In genomic region chr9:116237456-116237855, GRCh38 we compare ENCODE assay signal across 20 cellular contexts.
A peak's percentile ranks its signal among the peaks of the same experiment; 100 is the strongest.
DNase-seq lines count a peak whose midpoint lies in the region; ATAC-seq, FAIRE-seq and TF ChIP-seq lines count a peak whose summit lies in the region.
"Had no signal": no experiment of that assay in that cellular context is flagged by ENCODE, and none has a peak within 500 bp of the region (broad histone marks: within the 10 kb centered on the region; RNA-seq: fewer than 3 reads in every experiment).

No MANE protein-coding gene starts in this region.

- no peaks in the 10 kb centered on the region for H3K9me3 ChIP-seq in mammary epithelial cell (replicated peaks; ENCODE audit: insufficient read depth, low read length)
- H3K9me3 ChIP-seq in astrocyte (ENCODE audit: insufficient read depth, low read depth, low read length): no peaks in the 10 kb centered on the region
- no peaks in the 10 kb centered on the region for H3K9me3 ChIP-seq in smooth muscle cell (replicated peaks; ENCODE audit: low read depth)
- no peaks in the 10 kb centered on the region for H3K9me3 ChIP-seq in lower lobe of right lung
- H3K9me3 ChIP-seq: BE2C had no signal

- H3F3A ChIP-seq in smooth muscle cell (ENCODE audit: low read depth): peaks cover 31% of the 10 kb centered on the region

- POLR2A ChIA-PET in MCF 10A (lab: Yijun Ruan, JAX): interaction anchor here (0.6 kb wide), 1 partner anchor 35 kb away, joined by 3 read pairs; no protein-coding TSS in a partner anchor

- no peaks in the 10 kb centered on the region for H3K27me3 Mint-ChIP-seq in MCF 10A (ENCODE audit: insufficient read depth, unreplicated experiment)
- H3K27me3 Mint-ChIP-seq in astrocyte (ENCODE audit: low read depth, unreplicated experiment): no peaks in the 10 kb centered on the region

- H3K27ac ChIP-seq in mammary epithelial cell (ENCODE audit: insufficient read depth, low read depth, low read length) (no peak overlapping the region), astrocyte (ENCODE audit: low read depth, low read length) (peak overlapping the region; percentile 83), smooth muscle cell (ENCODE audit: low read depth) (peak overlapping the region; percentile 72), lower lobe of right lung (no peak overlapping the region), coronary artery (no peak overlapping the region)
- H3K27ac ChIP-seq: PC-9, RWPE1 had no signal

- TF ChIP-seq CTCF in MCF 10A (IDR thresholded peaks at IDR 0.05; ENCODE audit: unreplicated experiment): no peak
- TF ChIP-seq CTCF in mammary epithelial cell (conservative IDR thresholded peaks at IDR 0.05 in 1 of 2, IDR thresholded peaks at IDR 0.05 in 1 of 2; ENCODE audit: extremely low read depth in 1 of 2, insufficient read depth in 1 of 2, low read depth in 1 of 2, low read length in 2 of 2): no peak
- TF ChIP-seq CTCF in astrocyte (IDR thresholded peaks at IDR 0.05; ENCODE audit: insufficient read depth, low read depth, low read length): no peak
- TF ChIP-seq CTCF in smooth muscle cell (IDR thresholded peaks at IDR 0.05; ENCODE audit: borderline replicate concordance, insufficient read depth, poor library complexity, severe bottlenecking): no peak
- no peak for TF ChIP-seq CTCF in lower lobe of right lung (IDR thresholded peaks at IDR 0.05)
- TF ChIP-seq CTCF in coronary artery (IDR thresholded peaks at IDR 0.05): no peak

- in situ Hi-C loops in mammary epithelial cell (cut with MboI; ENCODE audit: low sequenced_read_pairs in 2 of 2): no loop called here

- intact Hi-C loops in MCF 10A (cut with micrococcal nuclease): no loop called here
- intact Hi-C loops in mammary epithelial cell (cut with micrococcal nuclease): no loop called here
- intact Hi-C loops in lower lobe of right lung (cut with DNase I): no loop called here

- BruUV-seq in MCF 10A (replicated peaks; lab: Mats Ljungman, UMichigan) (no TSS peak), mammary epithelial cell (replicated peaks; lab: Mats Ljungman, UMichigan) (no TSS peak)

- H3K9me3 Mint-ChIP-seq in MCF 10A (ENCODE audit: unreplicated experiment) (no peaks in the 10 kb centered on the region), astrocyte (ENCODE audit: unreplicated experiment) (no peaks in the 10 kb centered on the region)

- no peak overlapping the region for H3K4me3 Mint-ChIP-seq in MCF 10A (ENCODE audit: unreplicated experiment)
- H3K4me3 Mint-ChIP-seq in astrocyte (ENCODE audit: unreplicated experiment): no peak overlapping the region

- H2AFZ ChIP-seq in mammary epithelial cell (ENCODE audit: low read depth, low read length) (no peak overlapping the region), astrocyte (ENCODE audit: low read depth, low read length) (no peak overlapping the region), smooth muscle cell (ENCODE audit: low read depth) (no peak overlapping the region)
- H2AFZ ChIP-seq: PC-9 had no signal

- CTCF ChIA-PET in MCF 10A (lab: Yijun Ruan, JAX) (interaction anchor here (0.6 to 1.4 kb wide), 2 partner anchors 11 to 211 kb away, joined by 3 to 5 read pairs; no protein-coding TSS in a partner anchor), mammary epithelial cell (lab: Charles Lee; ENCODE audit: low non-redundant PET) (no interaction called here)

- 76% methylated on average over 3 of the region's 4 CpGs for WGBS in mammary epithelial cell (ENCODE audit: low coverage, missing lambda C conversion rate)
- WGBS in smooth muscle cell (ENCODE audit: low lambda C conversion rate): 90% methylated on average over 4 of the region's 4 CpGs

- H4K20me1 ChIP-seq in mammary epithelial cell (ENCODE audit: insufficient read depth, low read length) (no peaks in the 10 kb centered on the region), astrocyte (ENCODE audit: insufficient read depth, low read length) (no peaks in the 10 kb centered on the region), smooth muscle cell (ENCODE audit: low read depth) (peaks cover 6% of the 10 kb centered on the region)

- peaks cover 52% of the 10 kb centered on the region for H3K4me1 Mint-ChIP-seq in MCF 10A (ENCODE audit: insufficient read depth, unreplicated experiment)
- peaks cover 86% of the 10 kb centered on the region for H3K4me1 Mint-ChIP-seq in astrocyte (ENCODE audit: low read depth, unreplicated experiment)

- H3K27ac Mint-ChIP-seq in MCF 10A (ENCODE audit: low read depth, unreplicated experiment) (peak overlapping the region; percentile 68), astrocyte (ENCODE audit: unreplicated experiment) (peak overlapping the region; percentile 66)

- no peaks in the 10 kb centered on the region for H3K79me2 ChIP-seq in mammary epithelial cell (ENCODE audit: insufficient read depth, low read length)
- H3K79me2 ChIP-seq in astrocyte (ENCODE audit: insufficient read depth, low read length): no peaks in the 10 kb centered on the region
- H3K79me2 ChIP-seq in smooth muscle cell (ENCODE audit: low read depth): no peaks in the 10 kb centered on the region

- FAIRE-seq in astrocyte (lab: Jason Lieb, UNC): no peak
- FAIRE-seq: D721Med had no signal

- H3K4me1 ChIP-seq in mammary epithelial cell (ENCODE audit: insufficient read depth, low read length) (no peaks in the 10 kb centered on the region), astrocyte (ENCODE audit: insufficient read depth, low read length) (peaks cover 38% of the 10 kb centered on the region), smooth muscle cell (ENCODE audit: low read depth) (peaks cover 5% of the 10 kb centered on the region), lower lobe of right lung (peaks cover 4% of the 10 kb centered on the region)
- H3K4me1 ChIP-seq: BE2C had no signal

- H3K4me2 ChIP-seq in mammary epithelial cell (ENCODE audit: insufficient read depth, low read depth, low read length) (no peak overlapping the region), astrocyte (ENCODE audit: low read length) (no peak overlapping the region), smooth muscle cell (no peak overlapping the region)
- H3K4me2 ChIP-seq: PC-9 had no signal

- H3K4me3 ChIP-seq in mammary epithelial cell (replicated peaks in 1 of 3; ENCODE audit: insufficient read depth in 1 of 3, low read depth in 2 of 3, low read length in 3 of 3): no peak overlapping the region
- no peak overlapping the region for H3K4me3 ChIP-seq in astrocyte (ENCODE audit: insufficient read depth, low read depth, low read length)
- no peak overlapping the region for H3K4me3 ChIP-seq in smooth muscle cell
- no peak overlapping the region for H3K4me3 ChIP-seq in lower lobe of right lung
- no peak overlapping the region for H3K4me3 ChIP-seq in coronary artery
- H3K4me3 ChIP-seq: PC-9 had no signal

- H3K36me3 Mint-ChIP-seq in MCF 10A (ENCODE audit: insufficient read depth, unreplicated experiment) (peaks cover 16% of the 10 kb centered on the region), astrocyte (ENCODE audit: low read depth, unreplicated experiment) (peaks cover 28% of the 10 kb centered on the region)

- DNase-seq in MCF 10A (ENCODE audit: unreplicated experiment) (peak; percentile 27), mammary epithelial cell (no peak), astrocyte (ENCODE audit: low read depth) (no peak), kidney glomerular epithelial cell (lab: John Stamatoyannopoulos, UW) (peak; percentile 2), smooth muscle cell (lab: John Stamatoyannopoulos, UW; ENCODE audit: unreplicated experiment) (no peak), lower lobe of right lung (no peak), coronary artery (ENCODE audit: low spot score) (no peak)
- DNase-seq in activated naive CD4-positive, alpha-beta T cell treated with Interleukin-2 at 50 U/mL for 16 hours: no peak
- DNase-seq: 8988T, BE2C, KG1, NCI-H1092 treated with DMSO at 0.1 percent for 48 hours, NCI-H1436 treated with DMSO at 0.1 percent for 48 hours, NCI-H1930, NCI-H2227 treated with DMSO at 0.1 percent for 48 hours, NCI-H510A, NCI-H748 treated with DMSO at 0.1 percent for 48 hours, PC-9 had no signal

- no peak overlapping the region for H3K9ac ChIP-seq in mammary epithelial cell (ENCODE audit: insufficient read depth, low read length)
- H3K9ac ChIP-seq in astrocyte (ENCODE audit: low read length): peak overlapping the region; percentile 11
- H3K9ac ChIP-seq in smooth muscle cell (ENCODE audit: low read depth): no peak overlapping the region

- H3K36me3 ChIP-seq in mammary epithelial cell (ENCODE audit: insufficient read depth, low read length): no peaks in the 10 kb centered on the region
- peaks cover 7% of the 10 kb centered on the region for H3K36me3 ChIP-seq in astrocyte (ENCODE audit: insufficient read depth, low read length)
- peaks cover 12% of the 10 kb centered on the region for H3K36me3 ChIP-seq in smooth muscle cell (ENCODE audit: low read depth)
- H3K36me3 ChIP-seq in lower lobe of right lung: no peaks in the 10 kb centered on the region
- H3K36me3 ChIP-seq: BE2C had no signal

- H3K27me3 ChIP-seq in mammary epithelial cell (ENCODE audit: insufficient read depth, low read length) (no peaks in the 10 kb centered on the region), astrocyte (ENCODE audit: insufficient read depth, low read length) (no peaks in the 10 kb centered on the region), smooth muscle cell (ENCODE audit: low read depth) (no peaks in the 10 kb centered on the region), lower lobe of right lung (ENCODE audit: low read depth) (no peaks in the 10 kb centered on the region)
- H3K27me3 ChIP-seq: BE2C had no signal

- dilution Hi-C loops in mammary epithelial cell (cut with HindIII; ENCODE audit: low sequenced_read_pairs): no loop called here

- no peak for ATAC-seq in lower lobe of right lung

Comparison
In these comparisons a context has a peak if more than half of its experiments do, and no peak if none do; other contexts are left out.
1. DNase-seq: peak in MCF 10A (single experiment) and kidney glomerular epithelial cell (single experiment); none in mammary epithelial cell (single experiment), astrocyte (single experiment), smooth muscle cell (single experiment), lower lobe of right lung (single experiment), coronary artery (single experiment) and activated naive CD4-positive, alpha-beta T cell treated with Interleukin-2 at 50 U/mL for 16 hours (single experiment).
2. H3K27ac ChIP-seq: peak in astrocyte (single experiment) and smooth muscle cell (single experiment); none in mammary epithelial cell (single experiment), lower lobe of right lung (single experiment) and coronary artery (0 of 2).